Comparison of ENCODE assay signal across 1 cellular context in the genomic region with DNA sequence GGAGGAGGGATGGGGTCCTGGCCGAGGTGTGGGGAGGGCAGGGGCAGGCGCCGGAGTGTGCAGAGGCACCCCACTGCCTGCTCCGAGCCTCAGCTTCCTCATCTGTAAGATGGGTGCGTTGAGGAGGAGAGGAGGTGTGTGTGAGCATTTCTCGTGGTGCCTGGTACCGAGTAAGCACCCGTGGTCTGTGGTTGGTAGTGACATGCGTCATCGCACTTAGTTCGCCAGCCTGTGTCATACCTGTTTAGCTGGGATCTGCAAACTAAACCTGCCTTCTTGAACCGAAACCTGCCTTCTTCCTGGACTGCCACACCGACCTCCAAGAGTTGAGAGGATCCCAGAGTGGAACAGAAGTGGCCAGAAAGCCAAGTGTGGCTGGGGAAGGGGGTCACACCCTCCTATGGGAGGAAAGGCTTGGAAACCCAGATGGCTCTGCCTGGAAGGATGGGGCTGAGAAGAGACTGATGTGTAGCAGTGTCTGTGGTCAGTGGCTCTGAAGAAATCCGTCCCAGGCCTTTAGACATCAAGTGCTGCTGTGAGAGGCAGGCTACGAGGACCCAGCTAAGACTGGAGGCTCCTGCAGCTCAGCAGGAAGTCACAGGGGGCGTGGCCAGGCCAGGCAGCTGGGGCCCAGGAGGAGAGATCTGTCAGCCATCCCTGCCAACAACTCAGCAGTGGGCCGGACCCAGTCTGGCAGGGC.
TF ChIP-seq lines count a peak whose summit lies in the region.

No MANE protein-coding gene starts in this region.

TF ChIP-seq in GM12878, 131 proteins besides CTCF, POLR2A, EP300 and RAD21 (continued from another document):
- TF ChIP-seq, protein P1, sequence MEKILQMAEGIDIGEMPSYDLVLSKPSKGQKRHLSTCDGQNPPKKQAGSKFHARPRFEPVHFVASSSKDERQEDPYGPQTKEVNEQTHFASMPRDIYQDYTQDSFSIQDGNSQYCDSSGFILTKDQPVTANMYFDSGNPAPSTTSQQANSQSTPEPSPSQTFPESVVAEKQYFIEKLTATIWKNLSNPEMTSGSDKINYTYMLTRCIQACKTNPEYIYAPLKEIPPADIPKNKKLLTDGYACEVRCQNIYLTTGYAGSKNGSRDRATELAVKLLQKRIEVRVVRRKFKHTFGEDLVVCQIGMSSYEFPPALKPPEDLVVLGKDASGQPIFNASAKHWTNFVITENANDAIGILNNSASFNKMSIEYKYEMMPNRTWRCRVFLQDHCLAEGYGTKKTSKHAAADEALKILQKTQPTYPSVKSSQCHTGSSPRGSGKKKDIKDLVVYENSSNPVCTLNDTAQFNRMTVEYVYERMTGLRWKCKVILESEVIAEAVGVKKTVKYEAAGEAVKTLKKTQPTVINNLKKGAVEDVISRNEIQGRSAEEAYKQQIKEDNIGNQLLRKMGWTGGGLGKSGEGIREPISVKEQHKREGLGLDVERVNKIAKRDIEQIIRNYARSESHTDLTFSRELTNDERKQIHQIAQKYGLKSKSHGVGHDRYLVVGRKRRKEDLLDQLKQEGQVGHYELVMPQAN (conservative IDR thresholded peaks at IDR 0.05): no peak
- TF ChIP-seq, protein P2, sequence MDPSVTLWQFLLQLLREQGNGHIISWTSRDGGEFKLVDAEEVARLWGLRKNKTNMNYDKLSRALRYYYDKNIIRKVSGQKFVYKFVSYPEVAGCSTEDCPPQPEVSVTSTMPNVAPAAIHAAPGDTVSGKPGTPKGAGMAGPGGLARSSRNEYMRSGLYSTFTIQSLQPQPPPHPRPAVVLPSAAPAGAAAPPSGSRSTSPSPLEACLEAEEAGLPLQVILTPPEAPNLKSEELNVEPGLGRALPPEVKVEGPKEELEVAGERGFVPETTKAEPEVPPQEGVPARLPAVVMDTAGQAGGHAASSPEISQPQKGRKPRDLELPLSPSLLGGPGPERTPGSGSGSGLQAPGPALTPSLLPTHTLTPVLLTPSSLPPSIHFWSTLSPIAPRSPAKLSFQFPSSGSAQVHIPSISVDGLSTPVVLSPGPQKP (IDR thresholded peaks at IDR 0.05; ENCODE audit: low read depth, low read length): no peak
